In genomic region chr1:185312361-185312760, GRCh38 we compare ENCODE assay signal across 3 cellular contexts.
TF ChIP-seq lines count a peak whose summit lies in the region.

No MANE protein-coding gene starts in this region.

TF ChIP-seq in IMR-90, 13 proteins besides CTCF, POLR2A, EP300 and RAD21:
- TF ChIP-seq FOS (IDR thresholded peaks at IDR 0.05; ENCODE audit: low read depth, low read length) (no peak), BHLHE40 (IDR thresholded peaks at IDR 0.05; ENCODE audit: low read depth, low read length) (no peak), RCOR1 (IDR thresholded peaks at IDR 0.05; ENCODE audit: insufficient replicate concordance, low read length) (no peak), MAZ (IDR thresholded peaks at IDR 0.05; ENCODE audit: borderline replicate concordance, low read depth, low read length) (no peak), RFX5 (IDR thresholded peaks at IDR 0.05; ENCODE audit: low read depth, low read length) (no peak), MAFK (IDR thresholded peaks at IDR 0.05; ENCODE audit: low read depth, low read length) (no peak), SMC3 (IDR thresholded peaks at IDR 0.05; ENCODE audit: low read depth, low read length) (no peak), CEBPB (IDR thresholded peaks at IDR 0.05; ENCODE audit: low read depth, low read length) (no peak), MXI1 (IDR thresholded peaks at IDR 0.05; ENCODE audit: borderline replicate concordance, low read depth, low read length) (no peak)

TF ChIP-seq in neural cell, 6 proteins besides CTCF, POLR2A, EP300 and RAD21:
- TF ChIP-seq SMC3 (conservative IDR thresholded peaks at IDR 0.05; ENCODE audit: poor library complexity) (no peak), POLR2AphosphoS5 (IDR thresholded peaks at IDR 0.05) (no peak), TAF1 (IDR thresholded peaks at IDR 0.05; ENCODE audit: low read depth) (no peak), REST (IDR thresholded peaks at IDR 0.05; ENCODE audit: borderline replicate concordance) (no peak), MXI1 (conservative IDR thresholded peaks at IDR 0.05; ENCODE audit: poor library complexity, severe bottlenecking) (no peak), EZH2 (IDR thresholded peaks at IDR 0.05; ENCODE audit: borderline replicate concordance, insufficient read depth, low read length, poor library complexity, severe bottlenecking) (no peak)

TF ChIP-seq in GM12891, 5 proteins besides CTCF, POLR2A, EP300 and RAD21:
- no peak for TF ChIP-seq POLR2AphosphoS5 (IDR thresholded peaks at IDR 0.05; ENCODE audit: low read depth, low read length)
- no peak for TF ChIP-seq SPI1 (IDR thresholded peaks at IDR 0.05; ENCODE audit: low read depth, low read length)
- TF ChIP-seq TAF1 (IDR thresholded peaks at IDR 0.05; ENCODE audit: low read depth, low read length) = no peak
- TF ChIP-seq POU2F2 (IDR thresholded peaks at IDR 0.05; ENCODE audit: low read depth, low read length) = no peak
- no peak for TF ChIP-seq PAX5 (IDR thresholded peaks at IDR 0.05; ENCODE audit: insufficient read depth, low read length, severe bottlenecking)
